ENCODE assay signal across 7 cellular contexts in the genomic region with DNA sequence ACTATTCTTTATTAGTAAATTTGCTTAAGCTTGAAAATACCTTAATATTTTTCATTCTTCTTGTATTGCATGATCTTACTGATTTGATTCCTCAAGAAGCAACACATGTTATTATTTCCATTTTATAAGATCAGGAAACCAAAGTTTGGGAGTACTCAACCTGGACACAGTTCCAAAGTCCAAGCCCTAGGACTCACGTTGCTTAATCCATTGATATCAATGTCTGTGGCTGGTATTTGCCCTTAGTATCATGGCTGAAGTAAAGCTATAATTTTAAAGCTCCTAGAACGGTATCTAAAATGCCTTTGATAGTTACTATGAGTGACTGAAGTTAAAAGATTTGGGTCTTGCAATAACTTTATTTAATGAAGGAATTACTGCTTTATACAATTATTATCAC.
"Had no signal": no experiment of that assay in that cellular context is flagged by ENCODE, and none has a peak within 500 bp of the region (broad histone marks: within the 10 kb centered on the region; RNA-seq: fewer than 3 reads in every experiment).

No MANE protein-coding gene starts in this region.

- FAIRE-seq: GM12878, GM12891, GM12892, GM18507, GM19239 had no signal

- DNase-seq: GDM1, GF-D8 had no signal

- ATAC-seq: GM12878 had no signal

- H3K4me3 ChIP-seq: GM12878 had no signal
